In the genomic region with DNA sequence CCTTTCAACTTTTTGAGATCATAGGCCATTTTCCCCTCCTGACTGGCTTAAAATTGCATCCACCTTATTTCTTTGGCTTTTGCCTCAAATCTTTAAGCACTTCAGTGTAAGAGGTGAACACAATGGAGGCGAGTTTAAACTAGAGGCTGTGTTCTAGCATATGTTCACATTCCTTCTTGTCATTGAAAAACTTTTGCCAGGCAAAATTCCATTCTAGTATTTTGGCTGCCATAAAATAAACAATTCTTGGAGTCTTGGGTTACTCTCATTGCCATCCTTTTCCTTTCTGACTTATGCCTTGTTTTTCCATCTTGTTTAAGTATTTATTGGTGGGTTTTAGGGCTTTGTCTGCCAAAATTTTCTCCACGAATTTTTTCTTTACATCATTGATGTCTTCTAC, we compare ENCODE assay signal across 20 cellular contexts.
DNase-seq lines count a peak whose midpoint lies in the region; ATAC-seq and TF ChIP-seq lines count a peak whose summit lies in the region.
"Had no signal": no experiment of that assay in that cellular context is flagged by ENCODE, and none has a peak within 500 bp of the region (broad histone marks: within the 10 kb centered on the region; RNA-seq: fewer than 3 reads in every experiment).

No MANE protein-coding gene starts in this region.

- no peak for TF ChIP-seq POLR2A in transverse colon (IDR thresholded peaks at IDR 0.05)

- ATAC-seq in HG02973 (IDR thresholded peaks at IDR 0.05; ENCODE audit: unreplicated experiment), result no peak
- no peak for ATAC-seq in HG02852 (IDR thresholded peaks at IDR 0.05; ENCODE audit: unreplicated experiment)
- ATAC-seq: CD8-positive, alpha-beta T cell; GM12878 had no signal

- H3K4me1 ChIP-seq in transverse colon, result no peaks in the 10 kb centered on the region
- H3K4me1 ChIP-seq: BLaER1, Caco-2 had no signal

- H3K27ac ChIP-seq in transverse colon, result no peak overlapping the region
- H3K27ac ChIP-seq: 22Rv1, BLaER1, C4-2B, GM23248 had no signal

- H3K36me3 ChIP-seq in transverse colon, result no peaks in the 10 kb centered on the region
- H3K36me3 ChIP-seq: BLaER1 had no signal

- TF ChIP-seq CTCF in fibroblast of pulmonary artery (IDR thresholded peaks at IDR 0.05; ENCODE audit: low read length, missing control alignments) (no peak), transverse colon (IDR thresholded peaks at IDR 0.05) (no peak)

- TF ChIP-seq EP300 in transverse colon (IDR thresholded peaks at IDR 0.05; ENCODE audit: low read depth), result no peak

- in situ Hi-C loops in transverse colon (cut with MboI; ENCODE audit: low pct_ligation_motif_present in 1 of 4, low pct_unique_long_range_greater_than_20kb in 1 of 4, low sequenced_read_pairs in 3 of 4), result no loop called here

- peak; percentile 26 for DNase-seq in NCI-H446 treated with DMSO at 0.1 percent for 48 hours (lab: John Stamatoyannopoulos, UW)
- DNase-seq in fibroblast of gingiva (ENCODE audit: low read depth), result peak; percentile 34
- peak; percentile 20 for DNase-seq in fibroblast of pulmonary artery (ENCODE audit: low read depth)
- DNase-seq in iris pigment epithelial cell (ENCODE audit: low read depth), result peak; percentile 9
- DNase-seq in GF-D8 (lab: John Stamatoyannopoulos, UW), result no peak
- DNase-seq in transverse colon, result no peak
- DNase-seq: Caco-2; CD4-positive, CD25-positive, alpha-beta regulatory T cell; CD8-positive, alpha-beta T cell; DMS153; DND-41; GM23248; H7; HCEC 1CT had no signal

- WGBS in transverse colon (ENCODE audit: low coverage in 1 of 2), 2 donors, result 52 to 54% methylated on average over 2 of the region's 2 CpGs

- H3K27me3 ChIP-seq in transverse colon, result no peaks in the 10 kb centered on the region
- H3K27me3 ChIP-seq: BLaER1 had no signal

- H3K9me3 ChIP-seq in transverse colon, result peaks cover 0 to 4% of the 10 kb centered on the region in 2 donors
- H3K9me3 ChIP-seq: Caco-2 had no signal

- intact Hi-C loops in transverse colon (cut with DNase I; ENCODE audit: low total_unique reads), result no loop called here

- no peak overlapping the region for H3K4me3 ChIP-seq in fibroblast of pulmonary artery (replicated peaks; ENCODE audit: low read depth, low read length)
- no peak overlapping the region for H3K4me3 ChIP-seq in transverse colon
- H3K4me3 ChIP-seq: BLaER1, GM12878, GM23248 had no signal

Comparison
In these comparisons a context has a peak if more than half of its experiments do, and no peak if none do; other contexts are left out.
1. DNase-seq: peak in NCI-H446 treated with DMSO at 0.1 percent for 48 hours (single experiment), fibroblast of gingiva (single experiment), fibroblast of pulmonary artery (single experiment) and iris pigment epithelial cell (single experiment); none in GF-D8 (single experiment) and transverse colon (single experiment).